In genomic region chr13:52449323-52450011, GRCh38 we compare ENCODE assay signal across 8 cellular contexts. TPM values are rescaled to one million over a fixed set of nuclear protein-coding genes. Genes with fewer than 3 reads are reported as not detected.
DNase-seq lines count a peak whose midpoint lies in the region; ATAC-seq, FAIRE-seq and TF ChIP-seq lines count a peak whose summit lies in the region.

No MANE protein-coding gene starts in this region.

- ATAC-seq in HG02840 (IDR thresholded peaks at IDR 0.05; ENCODE audit: low FRiP score, unreplicated experiment), result peak; percentile 1
- ATAC-seq in GM18907 (IDR thresholded peaks at IDR 0.05; ENCODE audit: unreplicated experiment), result no peak

- POLR2A ChIA-PET in BJ (lab: Charles Lee), result no interaction called here

- H3K4me1 ChIP-seq in adrenal gland (replicated peaks in 1 of 2), result peaks cover 11 to 19% of the 10 kb centered on the region in 2 donors
- H3K4me1 ChIP-seq in testis, result peaks cover 5% of the 10 kb centered on the region

- H3K27me3 ChIP-seq in BJ (ENCODE audit: control insufficient read depth, insufficient read depth, low read length) (no peaks in the 10 kb centered on the region), adrenal gland (no peaks in the 10 kb centered on the region), testis (no peaks in the 10 kb centered on the region)

- intact Hi-C loops in adrenal gland (cut with DNase I) (loop anchor here (5.0 to 10.0 kb wide), 2 partner anchors 105 to 107 kb away; no protein-coding TSS in a partner anchor), testis (cut with DNase I; ENCODE audit: low total_unique reads) (loop anchor here (10.0 kb wide), 1 partner anchor 105 kb away; no protein-coding TSS in a partner anchor)

- TF ChIP-seq CTCF in BJ (IDR thresholded peaks at IDR 0.05; ENCODE audit: insufficient read depth, low read depth, low read length), result no peak
- TF ChIP-seq CTCF in adrenal gland (IDR thresholded peaks at IDR 0.05), result no peak
- no peak for TF ChIP-seq CTCF in testis (IDR thresholded peaks at IDR 0.05)

- CTCF ChIA-PET in BJ (lab: Yijun Ruan, JAX), result interaction anchor here (0.6 to 3.9 kb wide), 27 partner anchors 9 to 547 kb away, joined by 3 to 56 read pairs (median 6); partner anchors contain the start of gene ALG11

- DNase-seq in BJ (ENCODE audit: low read depth) (no peak), adrenal gland (no peak), kidney tubule cell (ENCODE audit: low spot score) (peak; percentile 17), testis (no peak), GM12892 (ENCODE audit: insufficient read length) (no peak), NK-92 (lab: John Stamatoyannopoulos, UW; ENCODE audit: unreplicated experiment) (no peak)

- TF ChIP-seq POLR2A in adrenal gland (IDR thresholded peaks at IDR 0.05), result no peak
- TF ChIP-seq POLR2A in testis (IDR thresholded peaks at IDR 0.05), result no peak
- no peak for TF ChIP-seq POLR2A in GM12892 (IDR thresholded peaks at IDR 0.05; ENCODE audit: low read depth, low read length)

- H3K9me3 ChIP-seq in adrenal gland (replicated peaks in 1 of 3) (no peaks in the 10 kb centered on the region), testis (no peaks in the 10 kb centered on the region)

- H3K27ac ChIP-seq in adrenal gland, result peak overlapping the region; percentile 96 to 99 (median 97)
- peak overlapping the region; percentile 69 to 96 for H3K27ac ChIP-seq in testis

- no peak for FAIRE-seq in GM12892 (lab: Jason Lieb, UNC)

- no peaks in the 10 kb centered on the region for H3K36me3 ChIP-seq in BJ (ENCODE audit: control insufficient read depth, insufficient read depth, low read length)
- no peaks in the 10 kb centered on the region for H3K36me3 ChIP-seq in adrenal gland (replicated peaks in 1 of 2)
- H3K36me3 ChIP-seq in testis (ENCODE audit: low read depth, missing control alignments), result no peaks in the 10 kb centered on the region

- WGBS in adrenal gland, 4 donors, result 12 to 16% (median 15%) methylated on average over 11 of the region's 11 CpGs
- WGBS in testis, 2 donors, result 8 to 11% methylated on average over 11 of the region's 11 CpGs

- peak overlapping the region; percentile 67 for H3K4me3 ChIP-seq in BJ (ENCODE audit: low read depth, low read length)
- H3K4me3 ChIP-seq in adrenal gland, result peak overlapping the region; percentile 37 to 89 (median 48)
- H3K4me3 ChIP-seq in testis, result peak overlapping the region; percentile 79 to 93

RNA-seq across cellular contexts. Expression of gene VPS36, which starts 1.0 kb away (rescaled TPM):
- 10.0 and 19.7 TPM in 2 replicates for polyA plus RNA-seq in BJ (2011; rRNA removed)
- polyA minus RNA-seq in BJ (2011; rRNA and poly(A)+ RNA removed), result 8.1 and 9.5 TPM in 2 replicates
- total RNA-seq in adrenal gland, result 10 to 100 TPM; 21.7 to 54.7 (median 29.8) TPM
- 10 to 100 TPM; 12.6 to 37.7 (median 13.4) TPM for polyA plus RNA-seq in adrenal gland
- 10 to 100 TPM; 24.6 to 25.6 TPM for total RNA-seq in testis
- 9.4 TPM for polyA plus RNA-seq in testis (ENCODE audit: insufficient read depth, low read depth, low replicate concordance)
- polyA plus RNA-seq in GM12892 (2012; ENCODE audit: missing spikeins), result 21.6 TPM

RNA-seq across cellular contexts. Expression of gene CKAP2, which starts 5.8 kb away (rescaled TPM):
- polyA plus RNA-seq in BJ (2011; rRNA removed) (9.6 and 17.2 TPM in 2 replicates), adrenal gland (10 to 100 TPM in 1 of 3 donors, 1 to 10 TPM in 2; 2.5 to 20.4 (median 4.2) TPM), testis (ENCODE audit: insufficient read depth, low read depth, low replicate concordance) (27.0 TPM)
- 5.7 and 9.7 TPM in 2 replicates for polyA minus RNA-seq in BJ (2011; rRNA and poly(A)+ RNA removed)
- total RNA-seq in adrenal gland (10 to 100 TPM in 7 of 8 donors, 1 to 10 TPM in 1; 9.1 to 20.8 (median 16.3) TPM), testis (10 to 100 TPM; 33.8 to 43.2 TPM)
- 29.7 TPM for polyA plus RNA-seq in GM12892 (2012; ENCODE audit: missing spikeins)

RNA-seq across cellular contexts. Expression of gene THSD1, which starts 43.5 kb away (rescaled TPM):
- 4.3 and 4.5 TPM in 2 replicates for polyA plus RNA-seq in BJ (2011; rRNA removed)
- 6.1 and 9.6 TPM in 2 replicates for polyA minus RNA-seq in BJ (2011; rRNA and poly(A)+ RNA removed)
- total RNA-seq in adrenal gland, result 1 to 10 TPM; 1.5 to 4.3 (median 3.3) TPM
- 1 to 10 TPM in 2 of 3 donors, under 1 TPM in 1; 0.95 to 6.4 (median 3.8) TPM for polyA plus RNA-seq in adrenal gland
- 1 to 10 TPM; 4.4 to 4.7 TPM for total RNA-seq in testis
- 4.9 TPM for polyA plus RNA-seq in testis (ENCODE audit: insufficient read depth, low read depth, low replicate concordance)
- 0.15 TPM for polyA plus RNA-seq in GM12892 (2012; ENCODE audit: missing spikeins)
